Comparison of ENCODE assay signal across 23 cellular contexts in the genomic region with DNA sequence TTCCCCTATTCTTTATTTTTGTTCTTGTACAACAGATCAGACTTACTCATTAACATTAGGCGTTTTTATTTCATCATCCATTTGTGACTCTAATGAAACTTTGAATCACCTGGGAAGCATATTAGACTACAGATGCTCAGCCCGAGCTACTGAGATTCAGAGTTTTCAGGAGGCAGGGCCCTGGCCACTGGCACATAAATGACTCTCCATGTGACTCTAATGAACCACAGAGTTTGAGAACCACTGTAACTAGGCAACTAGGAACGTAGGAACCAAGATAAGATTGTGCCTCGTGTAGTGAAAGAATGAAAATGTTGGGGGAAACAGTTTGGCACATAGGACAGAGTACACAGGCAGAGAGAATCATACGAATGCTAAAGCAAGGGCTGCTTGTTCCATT.
"Had no signal": no experiment of that assay in that cellular context is flagged by ENCODE, and none has a peak within 500 bp of the region (broad histone marks: within the 10 kb centered on the region; RNA-seq: fewer than 3 reads in every experiment).

No MANE protein-coding gene starts in this region.

- H3K27me3 Mint-ChIP-seq: activated naive CD4-positive, alpha-beta T cell treated with anti-CD3 and anti-CD28 coated beads, Interleukin-2, amount 50 U/mL, for 24 hours; naive B cell; stimulated activated naive B cell treated with anti-CD40 and anti-IgM and Interleukin-4, amounts not matched to agents 10 μg/mL and 1 μg/mL and 100 μg/mL, for 72 hours; T-cell; type B pancreatic cell had no signal

- H3K4me3 Mint-ChIP-seq: activated CD8-positive, alpha-beta T cell treated with anti-CD3 and anti-CD28 coated beads, Interleukin-2, amount 10 ng/mL, durations not matched to agents 7 days and 5 days; activated naive CD4-positive, alpha-beta T cell treated with anti-CD3 and anti-CD28 coated beads, Interleukin-2, amount 50 U/mL, for 24 hours; activated T-helper 1 cell treated with anti-CD3 and anti-CD28 coated beads, Interleukin-12 subunit alpha, Interleukin-12 subunit beta, Interleukin-2, Interleukin-4 antibody, amounts not matched to agents 30 ng/mL and 10 ng/mL and 1 ng/mL, durations not matched to agents 14 hours and 24 hours and 36 hours; immature natural killer cell; naive B cell; stimulated activated naive B cell treated with anti-CD40 and anti-IgM and Interleukin-4, amounts not matched to agents 10 μg/mL and 1 μg/mL and 100 μg/mL, for 72 hours; T-cell; T-helper 2 cell treated with Interferon-gamma antibody and Interleukin-4, amounts not matched to agents 5 μg/mL and 100 μg/mL, for 36 hours; type B pancreatic cell had no signal

- H3K4me1 Mint-ChIP-seq: activated naive CD4-positive, alpha-beta T cell treated with anti-CD3 and anti-CD28 coated beads, Interleukin-2, amount 50 U/mL, for 24 hours; immature natural killer cell; naive B cell; stimulated activated naive B cell treated with anti-CD40 and anti-IgM and Interleukin-4, amounts not matched to agents 10 μg/mL and 1 μg/mL and 100 μg/mL, for 72 hours; T-cell had no signal

- H3K4me1 ChIP-seq: lower lobe of right lung had no signal

- H3K36me3 Mint-ChIP-seq: activated naive CD4-positive, alpha-beta T cell treated with anti-CD3 and anti-CD28 coated beads, Interleukin-2, amount 50 U/mL, for 24 hours; immature natural killer cell; naive B cell; stimulated activated naive B cell treated with anti-CD40 and anti-IgM and Interleukin-4, amounts not matched to agents 10 μg/mL and 1 μg/mL and 100 μg/mL, for 72 hours; T-cell; type B pancreatic cell had no signal

- H3K27ac ChIP-seq: lower lobe of right lung, thoracic aorta, WERI-Rb-1 had no signal

- DNase-seq: activated CD4-positive, alpha-beta T cell treated with anti-CD3 and anti-CD28 coated beads for 1 hour; activated CD4-positive, alpha-beta T cell treated with anti-CD3 and anti-CD28 coated beads, Interleukin-2, amount 50 U/mL, for 1 hour; activated CD8-positive, alpha-beta T cell treated with anti-CD3 and anti-CD28 coated beads, Interleukin-2, amount 10 ng/mL, durations not matched to agents 7 days and 5 days; activated gamma-delta T cell; effector CD4-positive, alpha-beta T cell; erythroblast; foreskin melanocyte; immature natural killer cell; lower lobe of right lung; naive B cell; posterior cingulate gyrus; stimulated activated CD4-positive, alpha-beta T cell treated with anti-CD3 and anti-CD28 coated beads, Interleukin-2, amount 100 ng/mL, for 48 hours; stimulated activated CD8-positive, alpha-beta memory T cell treated with anti-CD3 and anti-CD28 coated beads, Interleukin-4, amount 100 ng/mL, for 48 hours; stimulated activated naive B cell treated with anti-CD40 and anti-IgM and Interleukin-4, amounts not matched to agents 10 μg/mL and 1 μg/mL and 100 μg/mL, for 72 hours; T-cell; WERI-Rb-1 had no signal

- H3K9me3 Mint-ChIP-seq: type B pancreatic cell had no signal

- H3K9me3 ChIP-seq: lower lobe of right lung, thoracic aorta had no signal

- H3K27ac Mint-ChIP-seq: activated CD8-positive, alpha-beta T cell treated with anti-CD3 and anti-CD28 coated beads, Interleukin-2, amount 10 ng/mL, durations not matched to agents 7 days and 5 days; activated naive CD4-positive, alpha-beta T cell treated with anti-CD3 and anti-CD28 coated beads, Interleukin-2, amount 50 U/mL, for 24 hours; activated T-helper 1 cell treated with anti-CD3 and anti-CD28 coated beads, Interleukin-12 subunit alpha, Interleukin-12 subunit beta, Interleukin-2, Interleukin-4 antibody, amounts not matched to agents 30 ng/mL and 10 ng/mL and 1 ng/mL, durations not matched to agents 14 hours and 24 hours and 36 hours; immature natural killer cell; naive B cell; stimulated activated naive B cell treated with anti-CD40 and anti-IgM and Interleukin-4, amounts not matched to agents 10 μg/mL and 1 μg/mL and 100 μg/mL, for 72 hours; T-cell; T-helper 2 cell treated with Interferon-gamma antibody and Interleukin-4, amounts not matched to agents 5 μg/mL and 100 μg/mL, for 36 hours; type B pancreatic cell had no signal

- ATAC-seq: activated CD8-positive, alpha-beta T cell treated with anti-CD3 and anti-CD28 coated beads, Interleukin-2, amount 10 ng/mL, durations not matched to agents 7 days and 5 days; left lobe of liver; lower lobe of right lung; sciatic nerve; stimulated activated naive B cell treated with anti-CD40 and anti-IgM and Interleukin-4, amounts not matched to agents 10 μg/mL and 1 μg/mL and 100 μg/mL, for 72 hours; T-cell had no signal

- H3K36me3 ChIP-seq: lower lobe of right lung, thoracic aorta, WERI-Rb-1 had no signal

- H3K4me3 ChIP-seq: lower lobe of right lung, thoracic aorta had no signal
